Comparison of ENCODE assay signal across 8 cellular contexts in genomic region chr11:32891657-32892354, GRCh38. TPM values are rescaled to one million over a fixed set of nuclear protein-coding genes. Genes with fewer than 3 reads are reported as not detected.
DNase-seq lines count a peak whose midpoint lies in the region; ATAC-seq, FAIRE-seq and TF ChIP-seq lines count a peak whose summit lies in the region.

No MANE protein-coding gene starts in this region.

- H4K20me1 ChIP-seq in astrocyte (ENCODE audit: insufficient read depth, low read length), result peaks cover 3% of the 10 kb centered on the region

- H3K4me2 ChIP-seq in astrocyte (ENCODE audit: low read length), result peak overlapping the region; percentile 93

- no peak for TF ChIP-seq POLR2A in H54 (IDR thresholded peaks at IDR 0.05; ENCODE audit: low read depth, low read length)

- peaks cover 19% of the 10 kb centered on the region for H3K4me1 Mint-ChIP-seq in activated CD4-positive, alpha-beta T cell treated with anti-CD3 and anti-CD28 coated beads, Interleukin-2, amount 10 ng/mL, durations not matched to agents 24 days and 14 days
- H3K4me1 Mint-ChIP-seq in astrocyte (ENCODE audit: low read depth, unreplicated experiment), result peaks cover 18% of the 10 kb centered on the region

- no peak for DNase-seq in activated CD4-positive, alpha-beta T cell treated with anti-CD3 and anti-CD28 coated beads, Interleukin-2, amount 10 ng/mL, durations not matched to agents 24 days and 14 days
- no peak for DNase-seq in activated CD4-positive, alpha-beta T cell treated with anti-CD3 and anti-CD28 coated beads, Interleukin-2, amount 50 U/mL, for 4 hours
- DNase-seq in NCI-H146 treated with DMSO at 0.1 percent for 48 hours (lab: John Stamatoyannopoulos, UW; ENCODE audit: unreplicated experiment), result peak; percentile 80
- DNase-seq in astrocyte (ENCODE audit: low read depth), result no peak
- DNase-seq in left lobe of liver (ENCODE audit: low spot score), result no peak
- DNase-seq in thoracic aorta (ENCODE audit: low spot score), result no peak
- no peak for DNase-seq in amniotic stem cell (lab: John Stamatoyannopoulos, UW)
- no peak for DNase-seq in H54 (ENCODE audit: insufficient read length, low spot score)

- TF ChIP-seq CTCF in astrocyte (IDR thresholded peaks at IDR 0.05; ENCODE audit: insufficient read depth, low read depth, low read length), result no peak
- no peak for TF ChIP-seq CTCF in thoracic aorta (IDR thresholded peaks at IDR 0.05)

- intact Hi-C loops in activated CD4-positive, alpha-beta T cell treated with anti-CD3 and anti-CD28 coated beads, Interleukin-2, amount 10 ng/mL, durations not matched to agents 24 days and 14 days (cut with micrococcal nuclease), result loop anchor here (1.0 to 10.0 kb wide), 9 partner anchors 70 to 1343 kb away; partner anchors contain the start of genes CD59, CSTF3, EIF3M and HIPK3

- no peak for FAIRE-seq in astrocyte (lab: Jason Lieb, UNC)
- no peak for FAIRE-seq in H54 (lab: Jason Lieb, UNC)

- H3K4me3 ChIP-seq in astrocyte (ENCODE audit: insufficient read depth, low read depth, low read length), result peak overlapping the region; percentile 69
- H3K4me3 ChIP-seq in thoracic aorta, result peak overlapping the region; percentile 98

- H3K79me2 ChIP-seq in astrocyte (ENCODE audit: insufficient read depth, low read length), result peaks cover 37% of the 10 kb centered on the region

- peaks cover 7% of the 10 kb centered on the region for H3K36me3 Mint-ChIP-seq in activated CD4-positive, alpha-beta T cell treated with anti-CD3 and anti-CD28 coated beads, Interleukin-2, amount 10 ng/mL, durations not matched to agents 24 days and 14 days (ENCODE audit: low read depth)
- no peaks in the 10 kb centered on the region for H3K36me3 Mint-ChIP-seq in astrocyte (ENCODE audit: low read depth, unreplicated experiment)

- H3K4me1 ChIP-seq in astrocyte (ENCODE audit: insufficient read depth, low read length) (peaks cover 11% of the 10 kb centered on the region), thoracic aorta (ENCODE audit: control insufficient read depth in 1 of 2, low read depth in 2 of 2) (peaks cover 4 to 20% of the 10 kb centered on the region in 2 donors)

- H3K27me3 ChIP-seq in astrocyte (ENCODE audit: insufficient read depth, low read length) (no peaks in the 10 kb centered on the region), thoracic aorta (replicated peaks; ENCODE audit: insufficient read depth) (no peaks in the 10 kb centered on the region)

- ATAC-seq in left lobe of liver (peak; percentile 21), thoracic aorta (ENCODE audit: insufficient number of reproducible peaks, low FRiP score, low read depth) (no peak)

- H3K9me3 ChIP-seq in astrocyte (ENCODE audit: insufficient read depth, low read depth, low read length), result no peaks in the 10 kb centered on the region
- no peaks in the 10 kb centered on the region for H3K9me3 ChIP-seq in thoracic aorta

- peak overlapping the region; percentile 77 for H2AFZ ChIP-seq in astrocyte (ENCODE audit: low read depth, low read length)

- peak overlapping the region; percentile 73 for H3K27ac ChIP-seq in astrocyte (ENCODE audit: low read depth, low read length)
- peak overlapping the region; percentile 79 to 87 for H3K27ac ChIP-seq in thoracic aorta

- H3K9me3 Mint-ChIP-seq in activated CD4-positive, alpha-beta T cell treated with anti-CD3 and anti-CD28 coated beads, Interleukin-2, amount 10 ng/mL, durations not matched to agents 24 days and 14 days, result no peaks in the 10 kb centered on the region
- no peaks in the 10 kb centered on the region for H3K9me3 Mint-ChIP-seq in astrocyte (ENCODE audit: unreplicated experiment)

- H3K36me3 ChIP-seq in astrocyte (ENCODE audit: insufficient read depth, low read length) (no peaks in the 10 kb centered on the region), thoracic aorta (no peaks in the 10 kb centered on the region)

- H3K9ac ChIP-seq in astrocyte (ENCODE audit: low read length), result peak overlapping the region; percentile 90

- peak overlapping the region; percentile 88 for H3K4me3 Mint-ChIP-seq in activated CD4-positive, alpha-beta T cell treated with anti-CD3 and anti-CD28 coated beads, Interleukin-2, amount 10 ng/mL, durations not matched to agents 24 days and 14 days
- peak overlapping the region; percentile 93 for H3K4me3 Mint-ChIP-seq in astrocyte (ENCODE audit: unreplicated experiment)

- H3K27ac Mint-ChIP-seq in activated CD4-positive, alpha-beta T cell treated with anti-CD3 and anti-CD28 coated beads, Interleukin-2, amount 10 ng/mL, durations not matched to agents 24 days and 14 days, result peak overlapping the region; percentile 89
- H3K27ac Mint-ChIP-seq in astrocyte (ENCODE audit: unreplicated experiment), result peak overlapping the region; percentile 92

- H3K27me3 Mint-ChIP-seq in activated CD4-positive, alpha-beta T cell treated with anti-CD3 and anti-CD28 coated beads, Interleukin-2, amount 10 ng/mL, durations not matched to agents 24 days and 14 days, result peaks cover 10% of the 10 kb centered on the region
- no peaks in the 10 kb centered on the region for H3K27me3 Mint-ChIP-seq in astrocyte (ENCODE audit: low read depth, unreplicated experiment)

RNA-seq across cellular contexts. Expression of gene QSER1, which starts 0.8 kb away (rescaled TPM):
- total RNA-seq in activated CD4-positive, alpha-beta T cell treated with anti-CD3 and anti-CD28 coated beads, Interleukin-2, amount 10 ng/mL, durations not matched to agents 24 days and 14 days, result 18.9 TPM in 2 replicates
- total RNA-seq in astrocyte, result 29.1 and 35.7 TPM in 2 replicates
- 7.3 TPM for total RNA-seq in left lobe of liver
- 10 to 100 TPM; 20.3 to 40.0 TPM for total RNA-seq in thoracic aorta
